9 cellular contexts compared by ENCODE assay signal in the genomic region with DNA sequence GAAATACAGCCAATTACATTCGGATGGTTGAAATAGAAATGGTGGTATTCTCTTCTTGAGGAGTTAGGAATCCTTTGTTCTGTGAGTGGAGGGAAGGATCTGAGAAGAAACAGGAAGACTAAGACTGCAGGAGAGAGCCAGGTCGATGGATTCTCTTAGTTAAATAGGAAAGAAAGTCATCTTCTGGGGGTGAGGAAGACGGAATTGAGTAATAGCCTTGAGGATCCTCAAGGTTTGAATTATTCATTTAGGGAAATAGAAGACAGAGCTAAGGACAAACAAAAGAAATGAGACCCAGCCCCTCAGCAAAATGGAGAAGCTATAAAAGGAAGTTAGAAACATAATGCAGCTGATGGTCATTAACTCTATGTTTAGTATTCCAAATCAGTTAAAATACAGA. TPM values are rescaled to one million over a fixed set of nuclear protein-coding genes. Genes with fewer than 3 reads are reported as not detected.
DNase-seq lines count a peak whose midpoint lies in the region; ATAC-seq and TF ChIP-seq lines count a peak whose summit lies in the region.
"Had no signal": no experiment of that assay in that cellular context is flagged by ENCODE, and none has a peak within 500 bp of the region (broad histone marks: within the 10 kb centered on the region; RNA-seq: fewer than 3 reads in every experiment).

No MANE protein-coding gene starts in this region.

- ATAC-seq in upper lobe of right lung, result no peak
- no peak for ATAC-seq in T-helper 17 cell

- no peaks in the 10 kb centered on the region for H3K9me3 Mint-ChIP-seq in activated CD4-positive, alpha-beta T cell treated with anti-CD3 and anti-CD28 coated beads, Interleukin-2, amount 10 ng/mL, durations not matched to agents 24 days and 14 days
- H3K9me3 Mint-ChIP-seq: dendritic cell treated with granulocyte-macrophage colony-stimulating factor and Interleukin-4, amounts not matched to agents 40 ng/mL and 50 ng/mL, for 4 days had no signal

- WGBS in adipose tissue, 3 donors, result 0 to 2% (median 1%) methylated on average over 3 of the region's 3 CpGs

- no peaks in the 10 kb centered on the region for H3K36me3 ChIP-seq in upper lobe of right lung

- no peak for TF ChIP-seq CTCF in upper lobe of right lung (IDR thresholded peaks at IDR 0.05)

- H3K4me1 ChIP-seq in upper lobe of right lung, result peaks cover 47% of the 10 kb centered on the region

- no peaks in the 10 kb centered on the region for H3K36me3 Mint-ChIP-seq in activated CD4-positive, alpha-beta T cell treated with anti-CD3 and anti-CD28 coated beads, Interleukin-2, amount 10 ng/mL, durations not matched to agents 24 days and 14 days (ENCODE audit: low read depth)
- no peaks in the 10 kb centered on the region for H3K36me3 Mint-ChIP-seq in T-helper 17 cell (ENCODE audit: low read depth)

- DNase-seq in activated CD4-positive, alpha-beta T cell treated with anti-CD3 and anti-CD28 coated beads, Interleukin-2, amount 10 ng/mL, durations not matched to agents 24 days and 14 days, result no peak
- no peak for DNase-seq in activated CD4-positive, alpha-beta T cell treated with anti-CD3 and anti-CD28 coated beads for 4 hours
- peak; percentile 42 for DNase-seq in kidney glomerular epithelial cell (lab: John Stamatoyannopoulos, UW)
- no peak for DNase-seq in upper lobe of right lung
- DNase-seq in T-helper 17 cell, result no peak
- no peak for DNase-seq in iPS-NIHi7 (ENCODE audit: extremely low spot score)
- no peak for DNase-seq in middle frontal gyrus (ENCODE audit: extremely low spot score, low spot score)

- intact Hi-C loops in activated CD4-positive, alpha-beta T cell treated with anti-CD3 and anti-CD28 coated beads, Interleukin-2, amount 10 ng/mL, durations not matched to agents 24 days and 14 days (cut with micrococcal nuclease), result loop anchor here (2.0 kb wide), 2 partner anchors 35 to 49 kb away; no protein-coding TSS in a partner anchor
- intact Hi-C loops in upper lobe of right lung (cut with DNase I), result no loop called here

- H3K9me3 ChIP-seq in upper lobe of right lung, result no peaks in the 10 kb centered on the region
- no peaks in the 10 kb centered on the region for H3K9me3 ChIP-seq in T-helper 17 cell (ENCODE audit: control insufficient read depth, low read length, poor library complexity, severe bottlenecking)

- H3K4me3 Mint-ChIP-seq in activated CD4-positive, alpha-beta T cell treated with anti-CD3 and anti-CD28 coated beads, Interleukin-2, amount 10 ng/mL, durations not matched to agents 24 days and 14 days, result no peak overlapping the region
- no peak overlapping the region for H3K4me3 Mint-ChIP-seq in T-helper 17 cell
- H3K4me3 Mint-ChIP-seq: dendritic cell treated with granulocyte-macrophage colony-stimulating factor and Interleukin-4, amounts not matched to agents 40 ng/mL and 50 ng/mL, for 4 days had no signal

- H3K4me1 Mint-ChIP-seq in activated CD4-positive, alpha-beta T cell treated with anti-CD3 and anti-CD28 coated beads, Interleukin-2, amount 10 ng/mL, durations not matched to agents 24 days and 14 days, result peaks cover 23% of the 10 kb centered on the region
- peaks cover 31% of the 10 kb centered on the region for H3K4me1 Mint-ChIP-seq in T-helper 17 cell

- peak overlapping the region; percentile 84 for H3K4me3 ChIP-seq in upper lobe of right lung

- H3K27ac ChIP-seq in adipose tissue (ENCODE audit: low read depth, low read length) (peak overlapping the region; percentile 85), upper lobe of right lung (peak overlapping the region; percentile 98)

- peaks cover 4% of the 10 kb centered on the region for H3K27me3 Mint-ChIP-seq in activated CD4-positive, alpha-beta T cell treated with anti-CD3 and anti-CD28 coated beads, Interleukin-2, amount 10 ng/mL, durations not matched to agents 24 days and 14 days
- peaks cover 5% of the 10 kb centered on the region for H3K27me3 Mint-ChIP-seq in T-helper 17 cell

- no peaks in the 10 kb centered on the region for H3K27me3 ChIP-seq in upper lobe of right lung

- peak overlapping the region; percentile 72 for H3K27ac Mint-ChIP-seq in activated CD4-positive, alpha-beta T cell treated with anti-CD3 and anti-CD28 coated beads, Interleukin-2, amount 10 ng/mL, durations not matched to agents 24 days and 14 days
- H3K27ac Mint-ChIP-seq in T-helper 17 cell, result no peak overlapping the region
- H3K27ac Mint-ChIP-seq: dendritic cell treated with granulocyte-macrophage colony-stimulating factor and Interleukin-4, amounts not matched to agents 40 ng/mL and 50 ng/mL, for 4 days had no signal

RNA-seq across cellular contexts. Expression of gene LAPTM4A, which starts 1.8 kb away (rescaled TPM):
- total RNA-seq in activated CD4-positive, alpha-beta T cell treated with anti-CD3 and anti-CD28 coated beads, Interleukin-2, amount 10 ng/mL, durations not matched to agents 24 days and 14 days, result 24.3 and 25.3 TPM in 2 replicates
- polyA plus RNA-seq in adipose tissue, result 100 to 1,000 TPM; 167 to 266 (median 175) TPM
- total RNA-seq in upper lobe of right lung (245 TPM), T-helper 17 cell (10 to 100 TPM; 44.3 to 46.0 TPM)

RNA-seq across cellular contexts. Expression of gene MATN3, which starts 37.2 kb away (rescaled TPM):
- not detected in 2 replicates for total RNA-seq in activated CD4-positive, alpha-beta T cell treated with anti-CD3 and anti-CD28 coated beads, Interleukin-2, amount 10 ng/mL, durations not matched to agents 24 days and 14 days
- 1 to 10 TPM in 2 of 3 donors, under 1 TPM in 1; 0.36 to 2.8 (median 1.1) TPM for polyA plus RNA-seq in adipose tissue
- total RNA-seq in upper lobe of right lung (11.7 TPM), T-helper 17 cell (not detected)

RNA-seq across cellular contexts. Expression of gene WDR35, which starts 59.7 kb away (rescaled TPM):
- 8.1 and 9.0 TPM in 2 replicates for total RNA-seq in activated CD4-positive, alpha-beta T cell treated with anti-CD3 and anti-CD28 coated beads, Interleukin-2, amount 10 ng/mL, durations not matched to agents 24 days and 14 days
- polyA plus RNA-seq in adipose tissue, result 1 to 10 TPM; 2.2 to 4.5 (median 2.9) TPM
- total RNA-seq in upper lobe of right lung (7.3 TPM), T-helper 17 cell (1 to 10 TPM; 3.5 to 5.6 TPM)

Comparison
In these comparisons a context has a peak if more than half of its experiments do, and no peak if none do; other contexts are left out.
1. RNA of gene MATN3, which starts 37.2 kb away (total RNA-seq): 11.7 TPM in upper lobe of right lung (single experiment); not detected in activated CD4-positive, alpha-beta T cell treated with anti-CD3 and anti-CD28 coated beads, Interleukin-2, amount 10 ng/mL, durations not matched to agents 24 days and 14 days and not detected in T-helper 17 cell; every median in the first group is over 10 times any median in the second.